Comparison of ENCODE assay signal across 11 cellular contexts in genomic region chr12:54081053-54081514, GRCh38. TPM values are rescaled to one million over a fixed set of nuclear protein-coding genes. Genes with fewer than 3 reads are reported as not detected.
DNase-seq lines count a peak whose midpoint lies in the region; ATAC-seq and TF ChIP-seq lines count a peak whose summit lies in the region.
"Not testable (repeated sequence)": the region's sequence is repeated elsewhere in the genome, so short reads cannot be mapped to it uniquely, and the experiment has no call there.
"Had no signal": no experiment of that assay in that cellular context is flagged by ENCODE, and none has a peak within 500 bp of the region (broad histone marks: within the 10 kb centered on the region; RNA-seq: fewer than 3 reads in every experiment).

No MANE protein-coding gene starts in this region.

- not testable (repeated sequence) for TF ChIP-seq POLR2A in sigmoid colon (IDR thresholded peaks at IDR 0.05)

- peak; percentile 68 for DNase-seq in DND-41
- DNase-seq in MM.1S; sigmoid colon; thoracic aorta (ENCODE audit: low spot score): not testable (repeated sequence)
- DNase-seq in activated CD4-positive, alpha-beta T cell treated with anti-CD3 and anti-CD28 coated beads, Interleukin-2, amount 10 ng/mL, durations not matched to agents 7 days and 5 days, result peak; percentile 41
- peak; percentile 61 for DNase-seq in activated naive CD4-positive, alpha-beta T cell treated with anti-CD3 and anti-CD28 coated beads, Interleukin-2, amount 10 ng/mL, durations not matched to agents 7 days and 5 days
- peak; percentile 10 for DNase-seq in effector CD8-positive, alpha-beta T cell (lab: John Stamatoyannopoulos, UW)
- peak; percentile 65 for DNase-seq in mesenchymal stem cell

- TF ChIP-seq EP300 in sigmoid colon (IDR thresholded peaks at IDR 0.05), result not testable (repeated sequence)

- not testable (repeated sequence) for H2BK12ac ChIP-seq in mesenchymal stem cell (ENCODE audit: low read length in 2 of 2)

- H3K36me3 ChIP-seq in DND-41 (ENCODE audit: insufficient read depth, low read length); MM.1S (replicated peaks; ENCODE audit: insufficient read depth, low read length); mesenchymal stem cell (ENCODE audit: control insufficient read depth in 1 of 2, insufficient read depth in 2 of 2, low read depth in 1 of 2, low read length in 2 of 2); sigmoid colon; thoracic aorta: not testable (repeated sequence)

- not testable (repeated sequence) for H3K9me3 Mint-ChIP-seq in activated CD4-positive, alpha-beta T cell treated with anti-CD3 and anti-CD28 coated beads, Interleukin-2, amount 10 ng/mL, durations not matched to agents 7 days and 5 days; activated naive CD4-positive, alpha-beta T cell treated with anti-CD3 and anti-CD28 coated beads, Interleukin-2, amount 10 ng/mL, durations not matched to agents 7 days and 5 days

- CTCF ChIA-PET in activated CD4-positive, alpha-beta T cell treated with anti-CD3 and anti-CD28 coated beads, Interleukin-2, amount 10 ng/mL, durations not matched to agents 7 days and 5 days (lab: Charles Lee); activated naive CD4-positive, alpha-beta T cell treated with anti-CD3 and anti-CD28 coated beads, Interleukin-2, amount 10 ng/mL, durations not matched to agents 7 days and 5 days (lab: Charles Lee): not testable (repeated sequence)

- H3K4me1 Mint-ChIP-seq in activated CD4-positive, alpha-beta T cell treated with anti-CD3 and anti-CD28 coated beads, Interleukin-2, amount 10 ng/mL, durations not matched to agents 7 days and 5 days, result peaks cover 34% of the 10 kb centered on the region
- peaks cover 31% of the 10 kb centered on the region for H3K4me1 Mint-ChIP-seq in activated naive CD4-positive, alpha-beta T cell treated with anti-CD3 and anti-CD28 coated beads, Interleukin-2, amount 10 ng/mL, durations not matched to agents 7 days and 5 days

- not testable (repeated sequence) for H3K4ac ChIP-seq in mesenchymal stem cell (ENCODE audit: low read depth in 1 of 2, low read length in 2 of 2)

- intact Hi-C loops in sigmoid colon (cut with DNase I), result loop anchor here (5.0 kb wide), 1 partner anchor 46 kb away; no protein-coding TSS in a partner anchor

- H3K36me3 Mint-ChIP-seq in activated CD4-positive, alpha-beta T cell treated with anti-CD3 and anti-CD28 coated beads, Interleukin-2, amount 10 ng/mL, durations not matched to agents 7 days and 5 days (ENCODE audit: low read depth); activated naive CD4-positive, alpha-beta T cell treated with anti-CD3 and anti-CD28 coated beads, Interleukin-2, amount 10 ng/mL, durations not matched to agents 7 days and 5 days: not testable (repeated sequence)

- peak overlapping the region; percentile 74 for H3K4me3 Mint-ChIP-seq in activated CD4-positive, alpha-beta T cell treated with anti-CD3 and anti-CD28 coated beads, Interleukin-2, amount 10 ng/mL, durations not matched to agents 7 days and 5 days
- H3K4me3 Mint-ChIP-seq in activated naive CD4-positive, alpha-beta T cell treated with anti-CD3 and anti-CD28 coated beads, Interleukin-2, amount 10 ng/mL, durations not matched to agents 7 days and 5 days, result peak overlapping the region; percentile 86

- 5% methylated on average over 9 of the region's 16 CpGs for WGBS in mesenchymal stem cell
- WGBS in sigmoid colon, 2 donors, result 7 to 12% methylated on average over 16 of the region's 16 CpGs

- H4K8ac ChIP-seq in mesenchymal stem cell (ENCODE audit: low read length), result not testable (repeated sequence)

- H2BK15ac ChIP-seq in mesenchymal stem cell (ENCODE audit: low read depth, poor library complexity, severe bottlenecking), result not testable (repeated sequence)

- H3K27me3 ChIP-seq in DND-41 (ENCODE audit: insufficient read depth, low read length, poor library complexity); MM.1S (replicated peaks; ENCODE audit: insufficient read depth, low read length); sigmoid colon; thoracic aorta (replicated peaks; ENCODE audit: insufficient read depth): not testable (repeated sequence)
- H3K27me3 ChIP-seq in mesenchymal stem cell (ENCODE audit: control insufficient read depth in 1 of 2, insufficient read depth in 1 of 2, low read length in 2 of 2), result peaks cover 4 to 17% of the 10 kb centered on the region in 2 experiments

- H2BK5ac ChIP-seq in mesenchymal stem cell (ENCODE audit: low read depth, low read length, poor library complexity, severe bottlenecking), result not testable (repeated sequence)

- H3K9me3 ChIP-seq in DND-41 (ENCODE audit: insufficient read depth, low read length, severe bottlenecking); MM.1S (replicated peaks; ENCODE audit: insufficient read depth, low read length); mesenchymal stem cell (ENCODE audit: control insufficient read depth, low read length); sigmoid colon; thoracic aorta: not testable (repeated sequence)

- not testable (repeated sequence) for H2AK5ac ChIP-seq in mesenchymal stem cell (ENCODE audit: low read length, severe bottlenecking)

- H2BK120ac ChIP-seq in mesenchymal stem cell (ENCODE audit: low read depth, low read length), result not testable (repeated sequence)

- TF ChIP-seq CTCF in DND-41 (IDR thresholded peaks at IDR 0.05; ENCODE audit: borderline replicate concordance, extremely low read depth, low read length, poor library complexity, severe bottlenecking); MM.1S (IDR thresholded peaks at IDR 0.05; ENCODE audit: low read length); sigmoid colon (IDR thresholded peaks at IDR 0.05); thoracic aorta (IDR thresholded peaks at IDR 0.05): not testable (repeated sequence)

- H3K9me2 ChIP-seq in MM.1S (replicated peaks; ENCODE audit: insufficient read depth, low read length), result not testable (repeated sequence)

- H3K27ac ChIP-seq in DND-41 (ENCODE audit: low read length) (peak overlapping the region; percentile 90), mesenchymal stem cell (ENCODE audit: low read length, poor library complexity, severe bottlenecking) (peak overlapping the region; percentile 58), sigmoid colon (peak overlapping the region; percentile 72 to 90 (median 81))
- H3K27ac ChIP-seq in MM.1S (ENCODE audit: low read length); thoracic aorta: not testable (repeated sequence)

- H3K4me1 ChIP-seq in DND-41 (ENCODE audit: insufficient read depth, low read length) (peaks cover 22% of the 10 kb centered on the region), sigmoid colon (peaks cover 0 to 17% (median 8%) of the 10 kb centered on the region in 4 donors)
- not testable (repeated sequence) for H3K4me1 ChIP-seq in MM.1S (ENCODE audit: low read length); mesenchymal stem cell (ENCODE audit: control insufficient read depth, insufficient read depth, low read depth, low read length); thoracic aorta (ENCODE audit: control insufficient read depth in 1 of 2, low read depth in 2 of 2)

- H3K4me3 ChIP-seq in DND-41 (ENCODE audit: low read depth in 1 of 2, low read length in 2 of 2) (peak overlapping the region in 1 of 2 experiments; percentile 72; a peak in 3 of 4 replicates), mesenchymal stem cell (ENCODE audit: insufficient read depth in 1 of 2, low read depth in 1 of 2, low read length in 2 of 2) (peak overlapping the region in 1 of 2 experiments; percentile 67), sigmoid colon (peak overlapping the region in 3 of 4 donors; percentile 35 to 42 (median 36)), thoracic aorta (peak overlapping the region; percentile 54)
- not testable (repeated sequence) for H3K4me3 ChIP-seq in MM.1S (ENCODE audit: low read length)

- not testable (repeated sequence) for H3K14ac ChIP-seq in mesenchymal stem cell (ENCODE audit: low read length in 2 of 2)

- peak overlapping the region; percentile 83 for H3K4me2 ChIP-seq in DND-41 (ENCODE audit: insufficient read depth, low read length)
- H3K4me2 ChIP-seq in MM.1S (ENCODE audit: low read depth, low read length), result peak overlapping the region; percentile 47; the same call in 1 of the 2 replicates
- peak overlapping the region; percentile 59 for H3K4me2 ChIP-seq in mesenchymal stem cell (ENCODE audit: low read length, poor library complexity, severe bottlenecking)

- 0 out of 3 replicates have a peak, but pooled peaks have one; percentile 9 for ATAC-seq in DND-41 (ENCODE audit: insufficient read depth, low read depth)
- not testable (repeated sequence) for ATAC-seq in thoracic aorta (ENCODE audit: insufficient number of reproducible peaks, low FRiP score, low read depth)

- not testable (repeated sequence) for H3K79me2 ChIP-seq in DND-41 (ENCODE audit: insufficient read depth, low read length); MM.1S (ENCODE audit: low read length)

- peaks cover 14% of the 10 kb centered on the region for H3K27me3 Mint-ChIP-seq in activated CD4-positive, alpha-beta T cell treated with anti-CD3 and anti-CD28 coated beads, Interleukin-2, amount 10 ng/mL, durations not matched to agents 7 days and 5 days
- H3K27me3 Mint-ChIP-seq in activated naive CD4-positive, alpha-beta T cell treated with anti-CD3 and anti-CD28 coated beads, Interleukin-2, amount 10 ng/mL, durations not matched to agents 7 days and 5 days, result peaks cover 56% of the 10 kb centered on the region

- not testable (repeated sequence) for H4K20me1 ChIP-seq in DND-41 (ENCODE audit: insufficient read depth, low read length); MM.1S (ENCODE audit: insufficient read depth, low read length)

- POLR2A ChIA-PET in activated CD4-positive, alpha-beta T cell treated with anti-CD3 and anti-CD28 coated beads, Interleukin-2, amount 10 ng/mL, durations not matched to agents 7 days and 5 days (lab: Charles Lee), result not testable (repeated sequence)

- H4K91ac ChIP-seq in mesenchymal stem cell (ENCODE audit: low read length), result not testable (repeated sequence)

- not testable (repeated sequence) for H3K79me1 ChIP-seq in mesenchymal stem cell (replicated peaks; ENCODE audit: low read length, poor library complexity, severe bottlenecking)

- H2AFZ ChIP-seq in DND-41 (ENCODE audit: low read depth, low read length) (peak overlapping the region; percentile 77), MM.1S (ENCODE audit: low read length) (0 out of 2 replicates have a peak overlapping the region, but pooled peaks have one; percentile 35)
- H2AFZ ChIP-seq in mesenchymal stem cell (ENCODE audit: low read depth, low read length), result not testable (repeated sequence)

- H3K23ac ChIP-seq in mesenchymal stem cell (ENCODE audit: low read length in 2 of 2), result not testable (repeated sequence)

- H3K27ac Mint-ChIP-seq in activated CD4-positive, alpha-beta T cell treated with anti-CD3 and anti-CD28 coated beads, Interleukin-2, amount 10 ng/mL, durations not matched to agents 7 days and 5 days, result peak overlapping the region; percentile 91
- H3K27ac Mint-ChIP-seq in activated naive CD4-positive, alpha-beta T cell treated with anti-CD3 and anti-CD28 coated beads, Interleukin-2, amount 10 ng/mL, durations not matched to agents 7 days and 5 days, result peak overlapping the region; percentile 85

- H3K9ac ChIP-seq in DND-41 (ENCODE audit: low read depth, low read length), result peak overlapping the region; percentile 78
- H3K9ac ChIP-seq in MM.1S (ENCODE audit: low read length), result not testable (repeated sequence)
- peak overlapping the region; percentile 86 for H3K9ac ChIP-seq in mesenchymal stem cell (ENCODE audit: low read length)

- H3F3A ChIP-seq in MM.1S (ENCODE audit: insufficient read depth, low read length), result not testable (repeated sequence)

- not testable (repeated sequence) for H3K18ac ChIP-seq in mesenchymal stem cell (ENCODE audit: low read depth in 1 of 2, low read length in 2 of 2)

RNA-seq across cellular contexts. Expression of gene HOXC4, which starts 27.4 kb away (rescaled TPM):
- total RNA-seq in activated CD4-positive, alpha-beta T cell treated with anti-CD3 and anti-CD28 coated beads, Interleukin-2, amount 10 ng/mL, durations not matched to agents 7 days and 5 days, result not detected
- polyA plus RNA-seq in mesenchymal stem cell (2013, experiment 1 of 2), result 6.4 TPM
- 7.0 TPM for polyA plus RNA-seq in mesenchymal stem cell (2013, experiment 2 of 2)
- total RNA-seq in sigmoid colon (1 to 10 TPM in 1 of 4 donors, under 1 TPM in 2, not detected in 1; 0.66 to 1.2 (median 0.71) TPM), thoracic aorta (1 to 10 TPM in 1 of 2 donors, not detected in 1; 1.2 TPM)
- under 1 TPM in 1 of 3 donors, not detected in 2; 0.38 TPM for polyA plus RNA-seq in sigmoid colon

RNA-seq across cellular contexts. Expression of gene HOXC5, which starts 48.2 kb away (rescaled TPM):
- not detected for total RNA-seq in activated CD4-positive, alpha-beta T cell treated with anti-CD3 and anti-CD28 coated beads, Interleukin-2, amount 10 ng/mL, durations not matched to agents 7 days and 5 days
- 0.30 TPM for polyA plus RNA-seq in mesenchymal stem cell (2013, experiment 1 of 2)
- polyA plus RNA-seq in mesenchymal stem cell (2013, experiment 2 of 2), result 0.27 TPM
- 1 to 10 TPM in 1 of 4 donors, not detected in 3; 1.4 TPM for total RNA-seq in sigmoid colon
- polyA plus RNA-seq in sigmoid colon, result under 1 TPM in 1 of 3 donors, not detected in 2; 0.03 TPM
- total RNA-seq in thoracic aorta, result 1 to 10 TPM in 1 of 2 donors, not detected in 1; 1.8 TPM
- total RNA-seq: IMR-90, lower lobe of right lung had no signal
- polyA plus RNA-seq: IMR-90 had no signal

RNA-seq across cellular contexts. Expression of gene HOXC6, which starts 52.8 kb away (rescaled TPM):
- not detected for total RNA-seq in activated CD4-positive, alpha-beta T cell treated with anti-CD3 and anti-CD28 coated beads, Interleukin-2, amount 10 ng/mL, durations not matched to agents 7 days and 5 days
- 49.1 TPM for polyA plus RNA-seq in mesenchymal stem cell (2013, experiment 1 of 2)
- polyA plus RNA-seq in mesenchymal stem cell (2013, experiment 2 of 2), result 49.1 TPM
- total RNA-seq in sigmoid colon (not detected), thoracic aorta (not detected)
- not detected for polyA plus RNA-seq in sigmoid colon
- total RNA-seq: IMR-90, thyroid gland had no signal
